ENCODE assay signal across 8 cellular contexts in genomic region chr10:63206997-63207952, GRCh38.
DNase-seq lines count a peak whose midpoint lies in the region; ATAC-seq, FAIRE-seq and TF ChIP-seq lines count a peak whose summit lies in the region.

No MANE protein-coding gene starts in this region.

- ATAC-seq in GM18511 (IDR thresholded peaks at IDR 0.05; ENCODE audit: unreplicated experiment) (peak; percentile 48), HG03342 (IDR thresholded peaks at IDR 0.05; ENCODE audit: unreplicated experiment) (peak; percentile 51), foreskin keratinocyte (peak; percentile 72), psoas muscle (peak in 3 of 4 donors; percentile 47 to 68 (median 63)), HG03039 (IDR thresholded peaks at IDR 0.05; ENCODE audit: unreplicated experiment) (no peak)

- H3K36me3 ChIP-seq in psoas muscle (ENCODE audit: insufficient read depth in 1 of 2, low read depth in 1 of 2): peaks cover under 1 to 56% of the 10 kb centered on the region in 2 donors

- CTCF ChIA-PET in activated CD4-positive, alpha-beta memory T cell treated with anti-CD3 and anti-CD28 coated beads for 36 hours (lab: Charles Lee): interaction anchor here (1.0 to 2.5 kb wide), 4 partner anchors 10 to 513 kb away, joined by 4 to 9 read pairs (median 5); no protein-coding TSS in a partner anchor

- no peak for TF ChIP-seq CTCF in foreskin keratinocyte (conservative IDR thresholded peaks at IDR 0.05)
- TF ChIP-seq CTCF in psoas muscle (IDR thresholded peaks at IDR 0.05): no peak
- no peak for TF ChIP-seq CTCF in D721Med (IDR thresholded peaks at IDR 0.05; ENCODE audit: insufficient read depth, missing control alignments)
- no peak for TF ChIP-seq CTCF in endothelial cell (IDR thresholded peaks at IDR 0.05; ENCODE audit: unreplicated experiment)

- peak overlapping the region; percentile 20 for H3K27ac ChIP-seq in foreskin keratinocyte
- peak overlapping the region; percentile 17 for H3K27ac ChIP-seq in psoas muscle

- no peaks in the 10 kb centered on the region for H3K27me3 Mint-ChIP-seq in activated CD4-positive, alpha-beta memory T cell treated with anti-CD3 and anti-CD28 coated beads for 36 hours
- peaks cover 2% of the 10 kb centered on the region for H3K27me3 Mint-ChIP-seq in endothelial cell (ENCODE audit: unreplicated experiment)

- no peak overlapping the region for H3K4me3 Mint-ChIP-seq in activated CD4-positive, alpha-beta memory T cell treated with anti-CD3 and anti-CD28 coated beads for 36 hours
- H3K4me3 Mint-ChIP-seq in endothelial cell (ENCODE audit: unreplicated experiment): no peak overlapping the region

- WGBS in psoas muscle, 3 donors: 25 to 39% (median 25%) methylated on average over 9 of the region's 9 CpGs

- intact Hi-C loops in activated CD4-positive, alpha-beta memory T cell treated with anti-CD3 and anti-CD28 coated beads for 36 hours (cut with micrococcal nuclease): loop anchor here (1.0 kb wide), 1 partner anchor 33 kb away; no protein-coding TSS in a partner anchor
- intact Hi-C loops in psoas muscle (cut with DNase I): no loop called here

- H3K4me1 ChIP-seq in foreskin keratinocyte (peaks cover 17% of the 10 kb centered on the region), psoas muscle (peaks cover 55% of the 10 kb centered on the region)

- H3K9me3 Mint-ChIP-seq in activated CD4-positive, alpha-beta memory T cell treated with anti-CD3 and anti-CD28 coated beads for 36 hours: peaks cover 3% of the 10 kb centered on the region
- no peaks in the 10 kb centered on the region for H3K9me3 Mint-ChIP-seq in endothelial cell (ENCODE audit: unreplicated experiment)

- POLR2A ChIA-PET in activated CD4-positive, alpha-beta memory T cell treated with anti-CD3 and anti-CD28 coated beads for 36 hours (lab: Charles Lee): interaction anchor here (0.6 to 1.0 kb wide), 2 partner anchors 62 to 408 kb away, joined by 3 to 4 read pairs; no protein-coding TSS in a partner anchor

- H3K36me3 Mint-ChIP-seq in activated CD4-positive, alpha-beta memory T cell treated with anti-CD3 and anti-CD28 coated beads for 36 hours: peaks cover 35% of the 10 kb centered on the region
- H3K36me3 Mint-ChIP-seq in endothelial cell (ENCODE audit: low read depth, unreplicated experiment): peaks cover 5% of the 10 kb centered on the region

- no peak overlapping the region for H3K4me3 ChIP-seq in psoas muscle

- no peak for FAIRE-seq in D721Med (lab: Jason Lieb, UNC)

- peak overlapping the region; percentile 56 for H3K27ac Mint-ChIP-seq in activated CD4-positive, alpha-beta memory T cell treated with anti-CD3 and anti-CD28 coated beads for 36 hours
- H3K27ac Mint-ChIP-seq in endothelial cell (ENCODE audit: unreplicated experiment): no peak overlapping the region

- DNase-seq in activated CD4-positive, alpha-beta memory T cell treated with anti-CD3 and anti-CD28 coated beads for 36 hours: peak; percentile 20
- peak; percentile 26 to 37 for DNase-seq in foreskin keratinocyte
- DNase-seq in psoas muscle: no peak
- DNase-seq in D721Med (ENCODE audit: insufficient read length, low spot score): no peak
- no peak for DNase-seq in endothelial cell (ENCODE audit: low spot score)

- H3K4me1 Mint-ChIP-seq in activated CD4-positive, alpha-beta memory T cell treated with anti-CD3 and anti-CD28 coated beads for 36 hours (ENCODE audit: low read depth): peaks cover 60% of the 10 kb centered on the region
- peaks cover 7% of the 10 kb centered on the region for H3K4me1 Mint-ChIP-seq in endothelial cell (ENCODE audit: unreplicated experiment)

- no peaks in the 10 kb centered on the region for H3K9me3 ChIP-seq in psoas muscle

- no peaks in the 10 kb centered on the region for H3K27me3 ChIP-seq in foreskin keratinocyte
- no peaks in the 10 kb centered on the region for H3K27me3 ChIP-seq in psoas muscle (ENCODE audit: insufficient read depth in 3 of 3, low read length in 2 of 3)

Comparison
In these comparisons a context has a peak if more than half of its experiments do, and no peak if none do; other contexts are left out.
1. DNase-seq: peak in activated CD4-positive, alpha-beta memory T cell treated with anti-CD3 and anti-CD28 coated beads for 36 hours (single experiment) and foreskin keratinocyte (2 of 2); none in psoas muscle (0 of 2), D721Med (single experiment) and endothelial cell (single experiment).